Comparison of ENCODE assay signal across 25 cellular contexts in the genomic region with DNA sequence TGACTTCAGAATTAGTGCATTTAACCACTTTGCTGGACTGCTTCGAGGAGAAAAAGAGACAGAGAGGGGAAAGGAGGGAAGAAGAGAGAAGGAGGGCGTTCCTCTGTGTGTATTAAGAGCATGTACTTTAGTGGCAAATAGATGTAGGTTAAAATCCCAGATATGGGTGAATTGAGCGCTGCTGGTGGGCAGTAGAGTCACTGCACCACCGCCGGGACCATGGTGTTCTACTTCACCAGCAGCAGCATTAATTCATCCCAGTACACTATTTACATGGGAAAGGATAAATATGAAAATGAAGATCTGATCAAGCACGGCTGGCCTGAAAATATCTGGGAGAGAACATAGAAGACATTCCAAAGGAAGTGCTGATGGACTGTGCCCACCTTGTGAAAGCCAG. TPM values are rescaled to one million over a fixed set of nuclear protein-coding genes. Genes with fewer than 3 reads are reported as not detected.
A peak's percentile ranks its signal among the peaks of the same experiment; 100 is the strongest.
DNase-seq lines count a peak whose midpoint lies in the region; ATAC-seq and TF ChIP-seq lines count a peak whose summit lies in the region.
"Had no signal": no experiment of that assay in that cellular context is flagged by ENCODE, and none has a peak within 500 bp of the region (broad histone marks: within the 10 kb centered on the region; RNA-seq: fewer than 3 reads in every experiment).

No MANE protein-coding gene starts in this region.

- H3K27ac Mint-ChIP-seq in endodermal cell = no peak overlapping the region
- H3K27ac Mint-ChIP-seq in stimulated activated effector memory CD8-positive, alpha-beta T cell treated with anti-CD3 and anti-CD28 coated beads, Interleukin-12 subunit alpha, Interleukin-12 subunit beta, amount 100 ng/mL, for 72 hours = no peak overlapping the region
- H3K27ac Mint-ChIP-seq: CD8-positive, alpha-beta memory T cell had no signal

- H3K9ac ChIP-seq in OCI-LY1 (ENCODE audit: low read length) (no peak overlapping the region), endodermal cell (ENCODE audit: extremely low read depth, low read length, poor library complexity, severe bottlenecking) (no peak overlapping the region)

- H3K4me3 Mint-ChIP-seq in endodermal cell = no peak overlapping the region
- H3K4me3 Mint-ChIP-seq in stimulated activated effector memory CD8-positive, alpha-beta T cell treated with anti-CD3 and anti-CD28 coated beads, Interleukin-12 subunit alpha, Interleukin-12 subunit beta, amount 100 ng/mL, for 72 hours = no peak overlapping the region
- H3K4me3 Mint-ChIP-seq: CD8-positive, alpha-beta memory T cell had no signal

- peaks cover 96% of the 10 kb centered on the region for H3K27me3 Mint-ChIP-seq in endodermal cell (ENCODE audit: insufficient read depth)

- no peak overlapping the region for H3K4me2 ChIP-seq in OCI-LY1 (ENCODE audit: low read length)

- H3K4me1 ChIP-seq in OCI-LY1 (ENCODE audit: insufficient read depth, low read length, severe bottlenecking) = peaks cover 3% of the 10 kb centered on the region
- H3K4me1 ChIP-seq in endodermal cell (ENCODE audit: control insufficient read depth, insufficient read depth, low read length) = no peaks in the 10 kb centered on the region
- H3K4me1 ChIP-seq: SJSA1 had no signal

- no peaks in the 10 kb centered on the region for H3F3A ChIP-seq in OCI-LY1 (ENCODE audit: insufficient read depth, low read length)

- DNase-seq in activated CD8-positive, alpha-beta memory T cell treated with anti-CD3 and anti-CD28 coated beads for 24 hours = peak; percentile 13
- no peak for DNase-seq in activated CD8-positive, alpha-beta memory T cell treated with anti-CD3 and anti-CD28 coated beads, Interleukin-2, amount 50 U/mL, for 4 hours
- DNase-seq in endodermal cell = no peak
- no peak for DNase-seq in stimulated activated effector memory CD8-positive, alpha-beta T cell treated with anti-CD3 and anti-CD28 coated beads, Interleukin-12 subunit alpha, Interleukin-12 subunit beta, amount 100 ng/mL, for 72 hours (ENCODE audit: low spot score in 2 of 2)
- no peak for DNase-seq in NCI-H345 treated with DMSO at 0.1 percent for 48 hours (lab: John Stamatoyannopoulos, UW; ENCODE audit: unreplicated experiment)
- no peak for DNase-seq in ecto neural progenitor cell (ENCODE audit: low spot score)
- DNase-seq: CD8-positive, alpha-beta memory T cell; DMS53; GDM1; H7; KG1; NCI-H1092 treated with DMSO at 0.1 percent for 48 hours; NCI-H1436 treated with DMSO at 0.1 percent for 48 hours; NCI-H2029; NCI-H226; NCI-H524; NCI-H774; NK-92 treated with Interleukin-12 subunit alpha and Interleukin-12 subunit beta, amount 100 ng/mL, for 24 hours had no signal

- no peaks in the 10 kb centered on the region for H3K4me1 Mint-ChIP-seq in endodermal cell
- H3K4me1 Mint-ChIP-seq in stimulated activated effector memory CD8-positive, alpha-beta T cell treated with anti-CD3 and anti-CD28 coated beads, Interleukin-12 subunit alpha, Interleukin-12 subunit beta, amount 100 ng/mL, for 72 hours = no peaks in the 10 kb centered on the region
- H3K4me1 Mint-ChIP-seq: CD8-positive, alpha-beta memory T cell had no signal

- no peak overlapping the region for H3K27ac ChIP-seq in OCI-LY1 (ENCODE audit: low read depth, low read length, poor library complexity, severe bottlenecking)
- H3K27ac ChIP-seq in endodermal cell (ENCODE audit: low read depth, low read length) = no peak overlapping the region
- H3K27ac ChIP-seq: C4-2B, HL-60, SJSA1 had no signal

- no peaks in the 10 kb centered on the region for H3K79me2 ChIP-seq in OCI-LY1 (ENCODE audit: insufficient read depth, low read length)

- WGBS in endodermal cell (ENCODE audit: insufficient coverage in 1 of 2, insufficient read length in 1 of 2), 2 experiments = 39 to 73% methylated on average over 2 to 6 of the region's 6 CpGs

- no peak overlapping the region for H2AFZ ChIP-seq in OCI-LY1 (ENCODE audit: low read length)

- H3K9me3 Mint-ChIP-seq in endodermal cell = no peaks in the 10 kb centered on the region
- no peaks in the 10 kb centered on the region for H3K9me3 Mint-ChIP-seq in stimulated activated effector memory CD8-positive, alpha-beta T cell treated with anti-CD3 and anti-CD28 coated beads, Interleukin-12 subunit alpha, Interleukin-12 subunit beta, amount 100 ng/mL, for 72 hours
- H3K9me3 Mint-ChIP-seq: CD8-positive, alpha-beta memory T cell had no signal

- no peaks in the 10 kb centered on the region for H3K36me3 Mint-ChIP-seq in endodermal cell (ENCODE audit: low read depth)
- no peaks in the 10 kb centered on the region for H3K36me3 Mint-ChIP-seq in stimulated activated effector memory CD8-positive, alpha-beta T cell treated with anti-CD3 and anti-CD28 coated beads, Interleukin-12 subunit alpha, Interleukin-12 subunit beta, amount 100 ng/mL, for 72 hours
- H3K36me3 Mint-ChIP-seq: CD8-positive, alpha-beta memory T cell had no signal

- H3K4me3 ChIP-seq in OCI-LY1 (ENCODE audit: low read depth, low read length, poor library complexity, severe bottlenecking) (no peak overlapping the region), endodermal cell (ENCODE audit: low read length) (no peak overlapping the region)
- H3K4me3 ChIP-seq: SJSA1 had no signal

- no peaks in the 10 kb centered on the region for H3K36me3 ChIP-seq in OCI-LY1 (ENCODE audit: insufficient read depth, low read length)
- H3K36me3 ChIP-seq in endodermal cell (ENCODE audit: control insufficient read depth, insufficient read depth, low read length) = no peaks in the 10 kb centered on the region
- H3K36me3 ChIP-seq: SJSA1 had no signal

- ATAC-seq in stimulated activated effector memory CD8-positive, alpha-beta T cell treated with anti-CD3 and anti-CD28 coated beads, Interleukin-12 subunit alpha, Interleukin-12 subunit beta, amount 100 ng/mL, for 72 hours = no peak
- ATAC-seq: Right ventricle myocardium inferior had no signal

- TF ChIP-seq CTCF in OCI-LY1 (IDR thresholded peaks at IDR 0.05; ENCODE audit: low read length) (peak; percentile 18; the same call in 1 of the 2 replicates), endodermal cell (conservative IDR thresholded peaks at IDR 0.05) (peak; percentile 44)

- H3K9me3 ChIP-seq in OCI-LY1 (ENCODE audit: low read length) (no peaks in the 10 kb centered on the region), endodermal cell (ENCODE audit: control insufficient read depth, low read length) (no peaks in the 10 kb centered on the region)
- H3K9me3 ChIP-seq: SJSA1 had no signal

- no peaks in the 10 kb centered on the region for H3K9me2 ChIP-seq in OCI-LY1 (ENCODE audit: low read depth, low read length)

- H3K27me3 ChIP-seq in OCI-LY1 (ENCODE audit: insufficient read depth, low read length) = no peaks in the 10 kb centered on the region; the same call in 1 of the 2 replicates
- H3K27me3 ChIP-seq in endodermal cell (ENCODE audit: control insufficient read depth, insufficient read depth, low read length, poor library complexity, severe bottlenecking) = peaks cover 95% of the 10 kb centered on the region

- H4K20me1 ChIP-seq in OCI-LY1 (ENCODE audit: insufficient read depth, low read length) = no peaks in the 10 kb centered on the region

RNA-seq across cellular contexts. Expression of a gene that starts 20.9 kb away (rescaled TPM):
- total RNA-seq in endodermal cell = 10 to 100 TPM; 39.5 to 59.4 TPM
- 51.8 TPM for polyA plus RNA-seq in endodermal cell (2013, experiment 1 of 2)
- polyA plus RNA-seq in endodermal cell (2013, experiment 2 of 2) = 46.9 TPM

RNA-seq across cellular contexts. Expression of a gene that starts 26.6 kb away (rescaled TPM):
- not detected for total RNA-seq in endodermal cell
- polyA plus RNA-seq in endodermal cell (2013, experiment 1 of 2) = 0.21 TPM
- 0.17 TPM for polyA plus RNA-seq in endodermal cell (2013, experiment 2 of 2)
- total RNA-seq: A172, H7, HT-29 had no signal

RNA-seq across cellular contexts. Expression of a gene that starts 45.9 kb away (rescaled TPM):
- not detected for total RNA-seq in endodermal cell
- not detected for polyA plus RNA-seq in endodermal cell (2013, experiment 1 of 2)
- not detected for polyA plus RNA-seq in endodermal cell (2013, experiment 2 of 2)
- total RNA-seq: A172; CD8-positive, alpha-beta memory T cell; H7; HT-29; SJSA1 had no signal
- polyA plus RNA-seq: CD8-positive, alpha-beta memory T cell had no signal

RNA-seq across cellular contexts. Expression of a gene that starts 53.3 kb away (rescaled TPM):
- total RNA-seq in endodermal cell = 1 to 10 TPM; 1.8 TPM
- 0.43 TPM for polyA plus RNA-seq in endodermal cell (2013, experiment 1 of 2)
- not detected for polyA plus RNA-seq in endodermal cell (2013, experiment 2 of 2)
- total RNA-seq: A172, H7 had no signal
- polyA plus RNA-seq: CD8-positive, alpha-beta memory T cell had no signal
